Comparison of ENCODE assay signal across 9 cellular contexts in genomic region chr19:41934849-41935374, GRCh38. TPM values are rescaled to one million over a fixed set of nuclear protein-coding genes. Genes with fewer than 3 reads are reported as not detected.
A peak's percentile ranks its signal among the peaks of the same experiment; 100 is the strongest.
DNase-seq lines count a peak whose midpoint lies in the region; ATAC-seq and TF ChIP-seq lines count a peak whose summit lies in the region.
"Had no signal": no experiment of that assay in that cellular context is flagged by ENCODE, and none has a peak within 500 bp of the region (broad histone marks: within the 10 kb centered on the region; RNA-seq: fewer than 3 reads in every experiment).

No MANE protein-coding gene starts in this region.

- intact Hi-C loops in esophagus muscularis mucosa (cut with DNase I) (loop anchor here (5.0 kb wide), 1 partner anchor 63 kb away; no protein-coding TSS in a partner anchor), testis (cut with DNase I; ENCODE audit: low total_unique reads) (no loop called here)

- no peaks in the 10 kb centered on the region for H3K9me3 Mint-ChIP-seq in CD8-positive, alpha-beta memory T cell
- no peaks in the 10 kb centered on the region for H3K9me3 Mint-ChIP-seq in nephron progenitor cell

- CTCF ChIA-PET in CD8-positive, alpha-beta memory T cell (lab: Charles Lee), result interaction anchor here (1.0 to 3.5 kb wide), 5 partner anchors 11 to 75 kb away, joined by 3 to 27 read pairs (median 5); partner anchors contain the start of gene RPS19

- no peaks in the 10 kb centered on the region for H3K36me3 ChIP-seq in CD8-positive, alpha-beta memory T cell (ENCODE audit: insufficient read depth, low read length)
- H3K36me3 ChIP-seq in esophagus muscularis mucosa (no peaks in the 10 kb centered on the region), testis (ENCODE audit: low read depth, missing control alignments) (no peaks in the 10 kb centered on the region)

- no peaks in the 10 kb centered on the region for H3K9me3 ChIP-seq in CD8-positive, alpha-beta memory T cell (ENCODE audit: low read length)
- H3K9me3 ChIP-seq in esophagus muscularis mucosa (no peaks in the 10 kb centered on the region), testis (no peaks in the 10 kb centered on the region)

- peaks cover 44 to 59% (median 44%) of the 10 kb centered on the region in 3 donors for H3K4me1 Mint-ChIP-seq in CD8-positive, alpha-beta memory T cell
- peaks cover 68% of the 10 kb centered on the region for H3K4me1 Mint-ChIP-seq in nephron progenitor cell

- no peak overlapping the region for H3K4me3 ChIP-seq in CD8-positive, alpha-beta memory T cell (ENCODE audit: low read length)
- H3K4me3 ChIP-seq in esophagus muscularis mucosa, result no peak overlapping the region
- H3K4me3 ChIP-seq in testis, result no peak overlapping the region

- POLR2A ChIA-PET in CD8-positive, alpha-beta memory T cell (lab: Charles Lee), result no interaction called here

- TF ChIP-seq CTCF in esophagus muscularis mucosa (IDR thresholded peaks at IDR 0.05), result peak; percentile 56 to 85 (median 56)
- peak; percentile 81 for TF ChIP-seq CTCF in nephron progenitor cell (IDR thresholded peaks at IDR 0.05)
- TF ChIP-seq CTCF in testis (IDR thresholded peaks at IDR 0.05), result peak; percentile 25 to 79 (median 73)

- peaks cover 8% of the 10 kb centered on the region for H3K27me3 ChIP-seq in CD8-positive, alpha-beta memory T cell (ENCODE audit: insufficient read depth, low read length, poor library complexity, severe bottlenecking)
- H3K27me3 ChIP-seq in esophagus muscularis mucosa (peaks cover 0 to 97% (median 60%) of the 10 kb centered on the region in 4 donors), testis (no peaks in the 10 kb centered on the region)

- no peak for TF ChIP-seq EP300 in esophagus muscularis mucosa (IDR thresholded peaks at IDR 0.05)

- peaks cover 7 to 11% of the 10 kb centered on the region in 2 donors for H3K27me3 Mint-ChIP-seq in CD8-positive, alpha-beta memory T cell
- peaks cover 4% of the 10 kb centered on the region for H3K27me3 Mint-ChIP-seq in nephron progenitor cell (ENCODE audit: low read depth, poor library complexity)

- TF ChIP-seq POLR2A in esophagus muscularis mucosa (IDR thresholded peaks at IDR 0.05; ENCODE audit: low read depth) (no peak), testis (IDR thresholded peaks at IDR 0.05) (no peak)

- peak; percentile 60 to 85 (median 71) for DNase-seq in CD8-positive, alpha-beta memory T cell
- DNase-seq in OCI-M1 (lab: John Stamatoyannopoulos, UW) (peak; percentile 87), activated T-cell treated with anti-CD3 and anti-CD28 coated beads for 24 hours (ENCODE audit: low read depth) (peak; percentile 69), esophagus muscularis mucosa (ENCODE audit: extremely low spot score) (no peak), nephron progenitor cell (peak; percentile 92), testis (peak; percentile 73)

- WGBS in esophagus muscularis mucosa, result 22% methylated on average over 7 of the region's 7 CpGs
- WGBS in testis, 2 donors, result 38 to 49% methylated on average over 7 of the region's 7 CpGs

- ATAC-seq in HG02610 (IDR thresholded peaks at IDR 0.05; ENCODE audit: unreplicated experiment), result peak; percentile 50
- no peak for ATAC-seq in HG03139 (IDR thresholded peaks at IDR 0.05; ENCODE audit: unreplicated experiment)

- peaks cover 48% of the 10 kb centered on the region for H3K4me1 ChIP-seq in CD8-positive, alpha-beta memory T cell (ENCODE audit: insufficient read depth, low read length)
- H3K4me1 ChIP-seq in esophagus muscularis mucosa (peaks cover 3 to 32% (median 27%) of the 10 kb centered on the region in 4 donors), testis (no peaks in the 10 kb centered on the region)

- peak overlapping the region; percentile 41 to 95 (median 88) for H3K27ac Mint-ChIP-seq in CD8-positive, alpha-beta memory T cell
- H3K27ac Mint-ChIP-seq in nephron progenitor cell, result no peak overlapping the region

- peak overlapping the region in 4 of 7 donors; percentile 4 to 48 (median 15) for H3K4me3 Mint-ChIP-seq in CD8-positive, alpha-beta memory T cell
- H3K4me3 Mint-ChIP-seq in nephron progenitor cell, result peak overlapping the region; percentile 46

- no peaks in the 10 kb centered on the region for H3K36me3 Mint-ChIP-seq in CD8-positive, alpha-beta memory T cell
- no peaks in the 10 kb centered on the region for H3K36me3 Mint-ChIP-seq in nephron progenitor cell (ENCODE audit: low read depth)

- H3K27ac ChIP-seq in CD8-positive, alpha-beta memory T cell (ENCODE audit: low read depth, low read length), result no peak overlapping the region
- H3K27ac ChIP-seq in esophagus muscularis mucosa (replicated peaks in 1 of 4) (no peak overlapping the region), testis (no peak overlapping the region)
- H3K27ac ChIP-seq: SK-N-MC had no signal

RNA-seq across cellular contexts. Expression of gene ERFL, which starts 6.7 kb away (rescaled TPM):
- 1 to 10 TPM; 1.3 to 1.4 TPM for total RNA-seq in CD8-positive, alpha-beta memory T cell
- not detected for polyA plus RNA-seq in CD8-positive, alpha-beta memory T cell
- total RNA-seq in esophagus muscularis mucosa (under 1 TPM in 3 of 4 donors, not detected in 1; 0.32 to 0.42 (median 0.33) TPM), testis (1 to 10 TPM; 2.2 to 2.4 TPM)
- polyA plus RNA-seq in testis (ENCODE audit: insufficient read depth, low read depth, low replicate concordance), result 0.78 TPM

RNA-seq across cellular contexts. Expression of gene RABAC1, which starts 24.2 kb away (rescaled TPM):
- 10 to 100 TPM; 74.7 to 83.3 TPM for total RNA-seq in CD8-positive, alpha-beta memory T cell
- polyA plus RNA-seq in CD8-positive, alpha-beta memory T cell, result 220 TPM
- total RNA-seq in esophagus muscularis mucosa (100 to 1,000 TPM; 142 to 250 (median 201) TPM), testis (100 to 1,000 TPM; 143 to 196 TPM)
- polyA plus RNA-seq in testis (ENCODE audit: insufficient read depth, low read depth, low replicate concordance), result 182 TPM

RNA-seq across cellular contexts. Expression of gene ARHGEF1, which starts 51.9 kb away (rescaled TPM):
- total RNA-seq in CD8-positive, alpha-beta memory T cell, result 100 to 1,000 TPM; 295 to 312 TPM
- 350 TPM for polyA plus RNA-seq in CD8-positive, alpha-beta memory T cell
- 10 to 100 TPM; 54.5 to 71.8 (median 59.7) TPM for total RNA-seq in esophagus muscularis mucosa
- 10 to 100 TPM; 51.2 to 56.3 TPM for total RNA-seq in testis
- polyA plus RNA-seq in testis (ENCODE audit: insufficient read depth, low read depth, low replicate concordance), result 33.2 TPM

RNA-seq across cellular contexts. Expression of gene CD79A, which starts 57.8 kb away (rescaled TPM):
- 1 to 10 TPM; 1.3 to 2.2 TPM for total RNA-seq in CD8-positive, alpha-beta memory T cell
- polyA plus RNA-seq in CD8-positive, alpha-beta memory T cell, result 9.4 TPM
- total RNA-seq in esophagus muscularis mucosa (1 to 10 TPM in 1 of 4 donors, under 1 TPM in 1, not detected in 2; 0.71 to 2.2 TPM), testis (under 1 TPM in 1 of 2 donors, not detected in 1; 0.87 TPM)
- polyA plus RNA-seq in testis (ENCODE audit: insufficient read depth, low read depth, low replicate concordance), result 3.6 TPM

RNA-seq across cellular contexts. Expression of gene ATP1A3, which starts 59.1 kb away (rescaled TPM):
- 1 to 10 TPM; 1.9 to 4.1 TPM for total RNA-seq in CD8-positive, alpha-beta memory T cell
- 8.2 TPM for polyA plus RNA-seq in CD8-positive, alpha-beta memory T cell
- total RNA-seq in esophagus muscularis mucosa, result 1 to 10 TPM; 2.1 to 4.3 (median 3.5) TPM
- total RNA-seq in testis, result 10 to 100 TPM; 30.3 to 60.8 TPM
- polyA plus RNA-seq in testis (ENCODE audit: insufficient read depth, low read depth, low replicate concordance), result 87.3 TPM

Comparison
In these comparisons a context has a peak if more than half of its experiments do, and no peak if none do; other contexts are left out.
1. RNA of gene ARHGEF1, which starts 51.9 kb away (total RNA-seq): 295 to 312 TPM in CD8-positive, alpha-beta memory T cell; 54.5 to 71.8 TPM in esophagus muscularis mucosa and 51.2 to 56.3 TPM in testis; every median in the first group is over 4 times any median in the second.
2. Peak in every context shown above with its lines, with median percentiles within 50 percentile points of each other: CTCF ChIP-seq.